1 cellular context compared by ENCODE assay signal in genomic region chr1:44819594-44820327, GRCh38.
TF ChIP-seq lines count a peak whose summit lies in the region.

No MANE protein-coding gene starts in this region.

TF ChIP-seq in HCT116, 20 proteins besides CTCF, POLR2A, EP300 and RAD21 (continued from another document):
- TF ChIP-seq, protein P1, sequence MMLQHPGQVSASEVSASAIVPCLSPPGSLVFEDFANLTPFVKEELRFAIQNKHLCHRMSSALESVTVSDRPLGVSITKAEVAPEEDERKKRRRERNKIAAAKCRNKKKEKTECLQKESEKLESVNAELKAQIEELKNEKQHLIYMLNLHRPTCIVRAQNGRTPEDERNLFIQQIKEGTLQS (IDR thresholded peaks at IDR 0.05): no peak
- TF ChIP-seq EGR1 (IDR thresholded peaks at IDR 0.05; ENCODE audit: low read depth) (peak; percentile 70), ZFX (IDR thresholded peaks at IDR 0.05) (no peak), JUND (IDR thresholded peaks at IDR 0.05) (peak; percentile 80; the same call in 1 of the 2 replicates), POLR2AphosphoS5 (IDR thresholded peaks at IDR 0.05; ENCODE audit: low read depth, low read length) (peak; percentile 99), SRF (IDR thresholded peaks at IDR 0.05; ENCODE audit: low read depth) (no peak), CEBPB (IDR thresholded peaks at IDR 0.05; ENCODE audit: low read depth) (peak; percentile 90)
